Comparison of ENCODE assay signal across 1 cellular context in genomic region chr4:152661649-152662048, GRCh38.
A peak's percentile ranks its signal among the peaks of the same experiment; 100 is the strongest.
TF ChIP-seq lines count a peak whose summit lies in the region.

No MANE protein-coding gene starts in this region.

TF ChIP-seq in GM12878, 131 proteins besides CTCF, POLR2A, EP300 and RAD21:
- TF ChIP-seq RUNX3 (IDR thresholded peaks at IDR 0.05; ENCODE audit: low read length) (peak; percentile 38; the same call in 1 of the 2 replicates), MTA3 (IDR thresholded peaks at IDR 0.05; ENCODE audit: borderline replicate concordance, low read length) (no peak)
